In the genomic region with DNA sequence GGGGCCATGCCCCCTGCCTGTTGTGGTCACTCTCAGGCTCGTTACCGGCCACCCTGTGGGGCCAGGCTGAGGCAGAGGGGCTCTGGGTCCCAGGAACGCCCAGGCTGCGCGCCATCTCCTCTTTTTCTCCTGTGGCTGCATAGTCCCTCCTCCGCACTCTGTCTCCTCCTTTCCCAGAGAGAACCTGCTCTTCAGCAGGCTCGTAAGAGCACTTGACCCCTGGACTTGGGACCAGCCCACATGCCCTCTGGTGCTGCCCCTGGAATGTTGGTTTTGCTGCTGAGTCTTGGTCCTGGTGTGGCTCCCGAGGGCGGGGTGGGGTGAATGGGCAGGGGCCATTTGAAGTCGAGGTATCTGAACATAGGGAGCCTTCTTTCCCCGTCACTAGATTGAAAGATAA, we compare ENCODE assay signal across 32 cellular contexts. TPM values are rescaled to one million over a fixed set of nuclear protein-coding genes. Genes with fewer than 3 reads are reported as not detected.
DNase-seq lines count a peak whose midpoint lies in the region; ATAC-seq and TF ChIP-seq lines count a peak whose summit lies in the region.
"Had no signal": no experiment of that assay in that cellular context is flagged by ENCODE, and none has a peak within 500 bp of the region (broad histone marks: within the 10 kb centered on the region; RNA-seq: fewer than 3 reads in every experiment).

No MANE protein-coding gene starts in this region.

- DNase-seq in activated CD4-positive, alpha-beta T cell treated with anti-CD3 and anti-CD28 coated beads, Interleukin-2, amount 10 ng/mL, durations not matched to agents 7 days and 5 days = no peak
- DNase-seq in activated CD4-positive, alpha-beta T cell treated with anti-CD3 and anti-CD28 coated beads for 36 hours = no peak
- DNase-seq in Caco-2 (peak in 1 of 2 experiments; percentile 24), endodermal cell (no peak), nephron progenitor cell (no peak), epidermal melanocyte (ENCODE audit: insufficient read length, low spot score) (no peak), NCI-H774 (lab: John Stamatoyannopoulos, UW) (no peak)
- DNase-seq: activated effector memory CD4-positive, alpha-beta T cell treated with Interleukin-2 at 50 U/mL for 16 hours; Calu3; central memory CD4-positive, alpha-beta T cell; cortex of kidney; effector memory CD4-positive, alpha-beta T cell; erythroblast; H7; NCI-H1048; NCI-H1694; NCI-H510A treated with DMSO at 0.1 percent for 48 hours; occipital lobe; OCI-M1; SK-N-SH; stimulated activated CD4-positive, alpha-beta T cell treated with anti-CD3 and anti-CD28 coated beads, Interleukin-15, amount 100 ng/mL, for 24 hours had no signal

- H3K4me3 ChIP-seq in Caco-2 (ENCODE audit: low read depth, low read length) (no peak overlapping the region), endodermal cell (ENCODE audit: low read length) (no peak overlapping the region)
- H3K4me3 ChIP-seq: adrenal gland, K562 had no signal

- H3K36me3 ChIP-seq in Caco-2 (ENCODE audit: control insufficient read depth, insufficient read depth, low read length) = peaks cover 2% of the 10 kb centered on the region
- peaks cover 12% of the 10 kb centered on the region for H3K36me3 ChIP-seq in endodermal cell (ENCODE audit: control insufficient read depth, insufficient read depth, low read length)

- WGBS in endodermal cell (ENCODE audit: insufficient coverage in 1 of 2, insufficient read length in 1 of 2), 2 experiments = 90 to 93% methylated on average over 4 to 11 of the region's 11 CpGs

- H3K9me3 ChIP-seq in Caco-2 (no peaks in the 10 kb centered on the region), endodermal cell (ENCODE audit: control insufficient read depth, low read length) (no peaks in the 10 kb centered on the region)
- H3K9me3 ChIP-seq: adrenal gland, SK-N-SH had no signal

- peak overlapping the region; percentile 19 for H3K27ac Mint-ChIP-seq in activated CD4-positive, alpha-beta T cell treated with anti-CD3 and anti-CD28 coated beads, Interleukin-2, amount 10 ng/mL, durations not matched to agents 7 days and 5 days
- H3K27ac Mint-ChIP-seq in activated CD4-positive, alpha-beta T cell treated with anti-CD3 and anti-CD28 coated beads for 36 hours = no peak overlapping the region
- peak overlapping the region; percentile 50 for H3K27ac Mint-ChIP-seq in Caco-2 (ENCODE audit: unreplicated experiment)
- peak overlapping the region; percentile 39 for H3K27ac Mint-ChIP-seq in endodermal cell
- peak overlapping the region; percentile 82 for H3K27ac Mint-ChIP-seq in nephron progenitor cell
- H3K27ac Mint-ChIP-seq: activated CD4-positive, alpha-beta memory T cell treated with anti-CD3 and anti-CD28 coated beads for 36 hours; mesothelial cell of epicardium; stimulated activated effector memory CD8-positive, alpha-beta T cell treated with anti-CD3 and anti-CD28 coated beads, Interleukin-12 subunit alpha, Interleukin-12 subunit beta, amount 100 ng/mL, for 72 hours had no signal

- no peak for ATAC-seq in activated CD4-positive, alpha-beta T cell treated with anti-CD3 and anti-CD28 coated beads for 36 hours
- no peak for ATAC-seq in GM19351 (IDR thresholded peaks at IDR 0.05; ENCODE audit: unreplicated experiment)
- ATAC-seq: K562; left lobe of liver; stimulated activated effector memory CD8-positive, alpha-beta T cell treated with anti-CD3 and anti-CD28 coated beads, Interleukin-12 subunit alpha, Interleukin-12 subunit beta, amount 100 ng/mL, for 72 hours had no signal

- no TSS peak for BruUV-seq in Caco-2 (replicated peaks; lab: Mats Ljungman, UMichigan)

- no peak overlapping the region for H3K27ac ChIP-seq in endodermal cell (ENCODE audit: low read depth, low read length)
- H3K27ac ChIP-seq: adrenal gland, C4-2B had no signal

- CTCF ChIA-PET in activated CD4-positive, alpha-beta T cell treated with anti-CD3 and anti-CD28 coated beads, Interleukin-2, amount 10 ng/mL, durations not matched to agents 7 days and 5 days (lab: Charles Lee) = no interaction called here
- CTCF ChIA-PET in activated CD4-positive, alpha-beta T cell treated with anti-CD3 and anti-CD28 coated beads for 36 hours (lab: Charles Lee) = no interaction called here
- CTCF ChIA-PET in Caco-2 (lab: Charles Lee) = no interaction called here

- intact Hi-C loops in activated CD4-positive, alpha-beta T cell treated with anti-CD3 and anti-CD28 coated beads for 36 hours (cut with DNase I, micrococcal nuclease) = loop anchor here in 1 of 2 experiments (5.0 kb wide), 2 partner anchors 72 to 78 kb away; partner anchors contain the start of gene BRI3
- intact Hi-C loops in Caco-2 (cut with micrococcal nuclease; ENCODE audit: unreplicated experiment) = no loop called here

- no peaks in the 10 kb centered on the region for H3K9me3 Mint-ChIP-seq in activated CD4-positive, alpha-beta T cell treated with anti-CD3 and anti-CD28 coated beads, Interleukin-2, amount 10 ng/mL, durations not matched to agents 7 days and 5 days
- peaks cover 2% of the 10 kb centered on the region for H3K9me3 Mint-ChIP-seq in activated CD4-positive, alpha-beta T cell treated with anti-CD3 and anti-CD28 coated beads for 36 hours (ENCODE audit: low read depth)
- H3K9me3 Mint-ChIP-seq in Caco-2 (ENCODE audit: unreplicated experiment) (no peaks in the 10 kb centered on the region), endodermal cell (no peaks in the 10 kb centered on the region), nephron progenitor cell (peaks cover 3% of the 10 kb centered on the region)
- H3K9me3 Mint-ChIP-seq: activated CD4-positive, alpha-beta memory T cell treated with anti-CD3 and anti-CD28 coated beads for 36 hours; mesothelial cell of epicardium; stimulated activated effector memory CD8-positive, alpha-beta T cell treated with anti-CD3 and anti-CD28 coated beads, Interleukin-12 subunit alpha, Interleukin-12 subunit beta, amount 100 ng/mL, for 72 hours; T-helper 1 cell treated with Interleukin-12 subunit alpha and Interleukin-12 subunit beta and Interleukin-4 antibody, amounts not matched to agents 30 μg/mL and 1 μg/mL, for 36 hours had no signal

- peaks cover 49% of the 10 kb centered on the region for H3K4me1 Mint-ChIP-seq in activated CD4-positive, alpha-beta T cell treated with anti-CD3 and anti-CD28 coated beads, Interleukin-2, amount 10 ng/mL, durations not matched to agents 7 days and 5 days
- H3K4me1 Mint-ChIP-seq in activated CD4-positive, alpha-beta T cell treated with anti-CD3 and anti-CD28 coated beads for 36 hours = peaks cover 49% of the 10 kb centered on the region
- peaks cover 7% of the 10 kb centered on the region for H3K4me1 Mint-ChIP-seq in Caco-2 (ENCODE audit: low read depth, unreplicated experiment)
- H3K4me1 Mint-ChIP-seq in endodermal cell = no peaks in the 10 kb centered on the region
- peaks cover 5% of the 10 kb centered on the region for H3K4me1 Mint-ChIP-seq in nephron progenitor cell
- H3K4me1 Mint-ChIP-seq: mesothelial cell of epicardium had no signal

- H3K9ac ChIP-seq in endodermal cell (ENCODE audit: extremely low read depth, low read length, poor library complexity, severe bottlenecking) = no peak overlapping the region
- H3K9ac ChIP-seq: SK-N-SH had no signal

- H3K4me1 ChIP-seq in Caco-2 (peaks cover 7% of the 10 kb centered on the region), endodermal cell (ENCODE audit: control insufficient read depth, insufficient read depth, low read length) (no peaks in the 10 kb centered on the region)

- H3K4me3 Mint-ChIP-seq in activated CD4-positive, alpha-beta T cell treated with anti-CD3 and anti-CD28 coated beads, Interleukin-2, amount 10 ng/mL, durations not matched to agents 7 days and 5 days = no peak overlapping the region
- no peak overlapping the region for H3K4me3 Mint-ChIP-seq in activated CD4-positive, alpha-beta T cell treated with anti-CD3 and anti-CD28 coated beads for 36 hours
- H3K4me3 Mint-ChIP-seq in Caco-2 (ENCODE audit: unreplicated experiment) (no peak overlapping the region), endodermal cell (no peak overlapping the region), nephron progenitor cell (no peak overlapping the region)
- H3K4me3 Mint-ChIP-seq: activated CD4-positive, alpha-beta memory T cell treated with anti-CD3 and anti-CD28 coated beads for 36 hours; mesothelial cell of epicardium; stimulated activated effector memory CD8-positive, alpha-beta T cell treated with anti-CD3 and anti-CD28 coated beads, Interleukin-12 subunit alpha, Interleukin-12 subunit beta, amount 100 ng/mL, for 72 hours; T-helper 1 cell treated with Interleukin-12 subunit alpha and Interleukin-12 subunit beta and Interleukin-4 antibody, amounts not matched to agents 30 μg/mL and 1 μg/mL, for 36 hours had no signal

- H3K27me3 ChIP-seq in Caco-2 (replicated peaks; ENCODE audit: control insufficient read depth, insufficient read depth, low read length) (no peaks in the 10 kb centered on the region), endodermal cell (ENCODE audit: control insufficient read depth, insufficient read depth, low read length, poor library complexity, severe bottlenecking) (no peaks in the 10 kb centered on the region)
- H3K27me3 ChIP-seq: adrenal gland had no signal

- POLR2A ChIA-PET in activated CD4-positive, alpha-beta T cell treated with anti-CD3 and anti-CD28 coated beads, Interleukin-2, amount 10 ng/mL, durations not matched to agents 7 days and 5 days (lab: Charles Lee) = no interaction called here
- POLR2A ChIA-PET in activated CD4-positive, alpha-beta T cell treated with anti-CD3 and anti-CD28 coated beads for 36 hours (lab: Charles Lee) = no interaction called here
- POLR2A ChIA-PET in Caco-2 (lab: Charles Lee) = no interaction called here

- H3K27me3 Mint-ChIP-seq in activated CD4-positive, alpha-beta T cell treated with anti-CD3 and anti-CD28 coated beads, Interleukin-2, amount 10 ng/mL, durations not matched to agents 7 days and 5 days = no peaks in the 10 kb centered on the region
- H3K27me3 Mint-ChIP-seq in activated CD4-positive, alpha-beta T cell treated with anti-CD3 and anti-CD28 coated beads for 36 hours = no peaks in the 10 kb centered on the region
- H3K27me3 Mint-ChIP-seq in Caco-2 (ENCODE audit: insufficient read depth, unreplicated experiment) (no peaks in the 10 kb centered on the region), endodermal cell (ENCODE audit: insufficient read depth) (no peaks in the 10 kb centered on the region), nephron progenitor cell (ENCODE audit: low read depth, poor library complexity) (peaks cover 5% of the 10 kb centered on the region)
- H3K27me3 Mint-ChIP-seq: activated CD4-positive, alpha-beta memory T cell treated with anti-CD3 and anti-CD28 coated beads for 36 hours had no signal

- H3K36me3 Mint-ChIP-seq in activated CD4-positive, alpha-beta T cell treated with anti-CD3 and anti-CD28 coated beads, Interleukin-2, amount 10 ng/mL, durations not matched to agents 7 days and 5 days (ENCODE audit: low read depth) = peaks cover 31% of the 10 kb centered on the region
- peaks cover 34% of the 10 kb centered on the region for H3K36me3 Mint-ChIP-seq in activated CD4-positive, alpha-beta T cell treated with anti-CD3 and anti-CD28 coated beads for 36 hours (ENCODE audit: low read depth)
- H3K36me3 Mint-ChIP-seq in Caco-2 (ENCODE audit: insufficient read depth, unreplicated experiment) (peaks cover 41% of the 10 kb centered on the region), endodermal cell (ENCODE audit: low read depth) (peaks cover 20% of the 10 kb centered on the region), nephron progenitor cell (ENCODE audit: low read depth) (peaks cover 57% of the 10 kb centered on the region)

- no peak for TF ChIP-seq CTCF in Caco-2 (IDR thresholded peaks at IDR 0.05; ENCODE audit: insufficient read depth in 1 of 2, low read depth in 1 of 2, low read length in 1 of 2, severe bottlenecking in 1 of 2, unreplicated experiment in 1 of 2)
- TF ChIP-seq CTCF in endodermal cell (conservative IDR thresholded peaks at IDR 0.05) = no peak
- TF ChIP-seq CTCF in nephron progenitor cell (IDR thresholded peaks at IDR 0.05) = no peak

RNA-seq across cellular contexts. Expression of gene BHLHA15, which starts 6.6 kb away (rescaled TPM):
- total RNA-seq in activated CD4-positive, alpha-beta T cell treated with anti-CD3 and anti-CD28 coated beads, Interleukin-2, amount 10 ng/mL, durations not matched to agents 7 days and 5 days = not detected
- total RNA-seq in activated CD4-positive, alpha-beta T cell treated with anti-CD3 and anti-CD28 coated beads for 36 hours = under 1 TPM; 0.23 to 0.47 TPM
- 3.4 and 3.6 TPM in 2 replicates for total RNA-seq in Caco-2 (2022)
- total RNA-seq in endodermal cell = under 1 TPM; 0.86 to 0.95 TPM
- not detected for polyA plus RNA-seq in endodermal cell (2013, experiment 1 of 2)
- not detected for polyA plus RNA-seq in endodermal cell (2013, experiment 2 of 2)
- total RNA-seq: A172, mesothelial cell of epicardium, urinary bladder had no signal
- polyA plus RNA-seq: urinary bladder had no signal

RNA-seq across cellular contexts. Expression of gene TECPR1, which starts 47.4 kb away (rescaled TPM):
- 10 to 100 TPM; 82.5 to 99.2 TPM for total RNA-seq in activated CD4-positive, alpha-beta T cell treated with anti-CD3 and anti-CD28 coated beads, Interleukin-2, amount 10 ng/mL, durations not matched to agents 7 days and 5 days
- total RNA-seq in activated CD4-positive, alpha-beta T cell treated with anti-CD3 and anti-CD28 coated beads for 36 hours = 10 to 100 TPM; 21.8 to 26.5 TPM
- total RNA-seq in Caco-2 (2022) (19.0 and 26.4 TPM in 2 replicates), endodermal cell (10 to 100 TPM; 27.2 to 32.0 TPM)
- polyA plus RNA-seq in endodermal cell (2013, experiment 1 of 2) = 18.7 TPM
- 19.2 TPM for polyA plus RNA-seq in endodermal cell (2013, experiment 2 of 2)
